Comparison of ENCODE assay signal across 1 cellular context in the genomic region with DNA sequence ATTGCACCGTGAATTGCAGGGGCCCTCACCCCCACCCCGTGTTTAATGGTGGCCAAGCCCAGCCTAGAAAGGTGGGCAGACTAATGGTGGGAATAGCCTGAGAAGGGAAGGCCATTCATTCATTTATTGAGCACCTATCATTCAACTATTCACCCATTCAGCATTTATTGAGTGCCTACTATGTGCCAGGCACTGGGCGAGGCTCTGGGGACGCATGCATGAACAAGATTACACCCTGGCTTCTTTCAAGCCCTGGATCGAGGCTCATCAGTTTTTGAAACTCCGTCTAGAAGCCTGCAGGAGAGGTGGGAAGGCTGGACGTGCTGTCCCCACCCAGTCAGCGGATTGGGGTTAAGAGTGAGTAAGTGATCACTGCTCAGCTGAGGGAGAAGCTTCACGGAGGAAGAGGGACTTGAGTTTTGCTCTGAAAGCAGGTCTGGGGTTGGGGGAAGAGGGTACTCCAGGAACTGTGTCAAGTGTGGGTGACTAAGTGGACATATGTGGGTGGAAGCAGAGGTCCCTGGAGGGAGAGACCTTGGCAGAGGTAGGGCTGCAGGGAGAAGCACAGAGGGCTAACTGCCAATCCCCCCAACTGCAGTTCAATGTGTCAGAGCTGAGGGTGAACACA.
A peak's percentile ranks its signal among the peaks of the same experiment; 100 is the strongest.
TF ChIP-seq lines count a peak whose summit lies in the region.

No MANE protein-coding gene starts in this region.

TF ChIP-seq in K562, 482 proteins besides CTCF, POLR2A, EP300 and RAD21 (continued from another document):
- TF ChIP-seq, protein P1, sequence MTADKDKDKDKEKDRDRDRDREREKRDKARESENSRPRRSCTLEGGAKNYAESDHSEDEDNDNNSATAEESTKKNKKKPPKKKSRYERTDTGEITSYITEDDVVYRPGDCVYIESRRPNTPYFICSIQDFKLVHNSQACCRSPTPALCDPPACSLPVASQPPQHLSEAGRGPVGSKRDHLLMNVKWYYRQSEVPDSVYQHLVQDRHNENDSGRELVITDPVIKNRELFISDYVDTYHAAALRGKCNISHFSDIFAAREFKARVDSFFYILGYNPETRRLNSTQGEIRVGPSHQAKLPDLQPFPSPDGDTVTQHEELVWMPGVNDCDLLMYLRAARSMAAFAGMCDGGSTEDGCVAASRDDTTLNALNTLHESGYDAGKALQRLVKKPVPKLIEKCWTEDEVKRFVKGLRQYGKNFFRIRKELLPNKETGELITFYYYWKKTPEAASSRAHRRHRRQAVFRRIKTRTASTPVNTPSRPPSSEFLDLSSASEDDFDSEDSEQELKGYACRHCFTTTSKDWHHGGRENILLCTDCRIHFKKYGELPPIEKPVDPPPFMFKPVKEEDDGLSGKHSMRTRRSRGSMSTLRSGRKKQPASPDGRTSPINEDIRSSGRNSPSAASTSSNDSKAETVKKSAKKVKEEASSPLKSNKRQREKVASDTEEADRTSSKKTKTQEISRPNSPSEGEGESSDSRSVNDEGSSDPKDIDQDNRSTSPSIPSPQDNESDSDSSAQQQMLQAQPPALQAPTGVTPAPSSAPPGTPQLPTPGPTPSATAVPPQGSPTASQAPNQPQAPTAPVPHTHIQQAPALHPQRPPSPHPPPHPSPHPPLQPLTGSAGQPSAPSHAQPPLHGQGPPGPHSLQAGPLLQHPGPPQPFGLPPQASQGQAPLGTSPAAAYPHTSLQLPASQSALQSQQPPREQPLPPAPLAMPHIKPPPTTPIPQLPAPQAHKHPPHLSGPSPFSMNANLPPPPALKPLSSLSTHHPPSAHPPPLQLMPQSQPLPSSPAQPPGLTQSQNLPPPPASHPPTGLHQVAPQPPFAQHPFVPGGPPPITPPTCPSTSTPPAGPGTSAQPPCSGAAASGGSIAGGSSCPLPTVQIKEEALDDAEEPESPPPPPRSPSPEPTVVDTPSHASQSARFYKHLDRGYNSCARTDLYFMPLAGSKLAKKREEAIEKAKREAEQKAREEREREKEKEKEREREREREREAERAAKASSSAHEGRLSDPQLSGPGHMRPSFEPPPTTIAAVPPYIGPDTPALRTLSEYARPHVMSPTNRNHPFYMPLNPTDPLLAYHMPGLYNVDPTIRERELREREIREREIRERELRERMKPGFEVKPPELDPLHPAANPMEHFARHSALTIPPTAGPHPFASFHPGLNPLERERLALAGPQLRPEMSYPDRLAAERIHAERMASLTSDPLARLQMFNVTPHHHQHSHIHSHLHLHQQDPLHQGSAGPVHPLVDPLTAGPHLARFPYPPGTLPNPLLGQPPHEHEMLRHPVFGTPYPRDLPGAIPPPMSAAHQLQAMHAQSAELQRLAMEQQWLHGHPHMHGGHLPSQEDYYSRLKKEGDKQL (CRISPR knock-in tag; IDR thresholded peaks at IDR 0.05; ENCODE audit: borderline replicate concordance), result no peak
- TF ChIP-seq ZNF316 (IDR thresholded peaks at IDR 0.05) (0 out of 2 replicates have a peak, but pooled peaks have one; percentile 20), ZKSCAN1 (IDR thresholded peaks at IDR 0.05; ENCODE audit: low read depth, low read length) (peak; percentile 88), RBM39 (optimal IDR thresholded peaks at IDR 0.05; ENCODE audit: low read depth, low read length) (no peak)
